Comparison of ENCODE assay signal across 8 cellular contexts in the genomic region with DNA sequence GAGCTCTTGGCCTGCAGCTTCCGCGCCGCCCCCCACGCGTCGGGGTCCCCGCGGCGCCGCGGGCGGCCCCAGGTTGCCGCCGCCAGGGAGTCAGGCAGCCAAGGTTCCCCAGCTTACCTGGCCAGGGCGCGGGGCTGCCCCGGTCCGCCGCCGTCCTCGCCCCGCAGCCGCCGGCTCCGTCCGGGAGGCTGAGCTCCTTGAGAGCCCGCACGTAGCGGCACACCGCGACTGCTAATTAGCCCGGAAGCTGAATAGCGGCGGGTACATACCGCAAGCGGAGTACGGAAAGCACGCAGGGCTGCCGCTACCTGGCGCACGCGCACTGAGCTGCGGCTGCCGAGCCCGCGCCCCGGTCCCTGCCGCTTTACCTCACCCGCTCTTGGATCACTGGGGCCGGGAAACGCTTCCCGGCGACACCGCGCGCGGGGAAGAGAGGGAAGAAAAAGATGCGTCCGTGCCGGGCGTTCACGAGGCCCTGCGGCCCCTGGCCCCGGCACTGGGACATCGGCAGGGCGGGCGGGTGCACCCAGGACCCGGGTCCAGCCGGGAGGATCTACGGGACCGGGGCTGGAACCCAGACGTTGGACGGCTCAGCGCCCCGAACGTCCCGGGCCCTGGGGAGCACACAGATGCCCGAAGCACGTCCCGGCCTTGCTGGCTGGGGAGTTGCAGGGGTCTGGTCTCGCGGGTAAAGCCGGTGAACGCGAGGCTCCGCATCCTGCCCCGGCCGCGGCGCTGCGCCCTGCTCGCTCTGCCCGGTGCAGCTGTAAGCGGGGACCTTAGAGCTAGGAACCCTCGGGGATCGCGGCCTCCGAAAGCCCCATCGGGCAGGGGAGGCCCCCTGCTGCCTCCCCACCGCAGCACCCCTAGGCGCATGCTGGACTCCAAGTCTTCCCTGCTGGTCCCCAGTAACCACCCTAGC. TPM values are rescaled to one million over a fixed set of nuclear protein-coding genes. Genes with fewer than 3 reads are reported as not detected.
DNase-seq lines count a peak whose midpoint lies in the region; ATAC-seq and TF ChIP-seq lines count a peak whose summit lies in the region.

A gene with protein sequence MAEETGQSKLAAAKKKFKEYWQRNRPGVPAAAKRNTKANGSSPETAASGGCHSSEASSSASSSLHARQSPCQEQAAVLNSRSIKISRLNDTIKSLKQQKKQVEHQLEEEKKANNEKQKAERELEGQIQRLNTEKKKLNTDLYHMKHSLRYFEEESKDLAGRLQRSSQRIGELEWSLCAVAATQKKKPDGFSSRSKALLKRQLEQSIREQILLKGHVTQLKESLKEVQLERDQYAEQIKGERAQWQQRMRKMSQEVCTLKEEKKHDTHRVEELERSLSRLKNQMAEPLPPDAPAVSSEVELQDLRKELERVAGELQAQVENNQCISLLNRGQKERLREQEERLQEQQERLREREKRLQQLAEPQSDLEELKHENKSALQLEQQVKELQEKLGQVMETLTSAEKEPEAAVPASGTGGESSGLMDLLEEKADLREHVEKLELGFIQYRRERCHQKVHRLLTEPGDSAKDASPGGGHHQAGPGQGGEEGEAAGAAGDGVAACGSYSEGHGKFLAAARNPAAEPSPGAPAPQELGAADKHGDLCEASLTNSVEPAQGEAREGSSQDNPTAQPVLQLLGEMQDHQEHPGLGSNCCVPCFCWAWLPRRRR (minus strand): TSS at position 253 of the 922 bp plus-strand sequence. CDS start 47,739 bp downstream, outside the sequence.

- WGBS in liver, result under 1% methylated on average over 101 of the region's 101 CpGs

- peak within 1 kb of the TSS; percentile 70 to 87 (median 81) for H3K4me3 ChIP-seq in liver (ENCODE audit: low read depth in 1 of 3, low read length in 3 of 3)

- no peaks in the 10 kb centered on the region for H3K9me3 ChIP-seq in liver (ENCODE audit: control insufficient read depth in 4 of 4, low read length in 3 of 4)

- H3K36me3 ChIP-seq in liver (ENCODE audit: control insufficient read depth in 4 of 4, insufficient read depth in 3 of 4, low read depth in 1 of 4, low read length in 3 of 4), result no peaks in the 10 kb centered on the region

- no peaks in the 10 kb centered on the region for H3K27me3 ChIP-seq in liver (ENCODE audit: control insufficient read depth in 4 of 4, insufficient read depth in 4 of 4, low read length in 3 of 4)

- ATAC-seq in HG03039 (IDR thresholded peaks at IDR 0.05; ENCODE audit: unreplicated experiment), result peak; percentile 64

- H3K27ac ChIP-seq in liver (ENCODE audit: low read depth in 1 of 2, low read length in 2 of 2), result peak within 1 kb of the TSS; percentile 0 to 28

- no peak for TF ChIP-seq RAD21 in liver (IDR thresholded peaks at IDR 0.05)

- peak; percentile 34 for DNase-seq in SIG-M5 treated with dmso at 0.1 percent for 504 hours (lab: John Stamatoyannopoulos, UW; ENCODE audit: unreplicated experiment)
- no peak for DNase-seq in SIG-M5 (lab: John Stamatoyannopoulos, UW)
- DNase-seq in NCI-H2227 (lab: John Stamatoyannopoulos, UW; ENCODE audit: unreplicated experiment), result peak; percentile 81
- peak; percentile 82 for DNase-seq in activated CD4-positive, alpha-beta T cell treated with anti-CD3 and anti-CD28 coated beads for 48 hours
- peak; percentile 56 for DNase-seq in dermis blood vessel endothelial cell
- peak; percentile 83 for DNase-seq in stimulated activated CD4-positive, alpha-beta T cell treated with anti-CD3 and anti-CD28 coated beads, Interleukin-4, amount 100 ng/mL, for 24 hours

- peak within 1 kb of the TSS in 1 of 2 donors; percentile 59 for H3K9ac ChIP-seq in liver (ENCODE audit: low read depth in 1 of 2, low read length in 2 of 2)

- no peak for TF ChIP-seq CTCF in liver (IDR thresholded peaks at IDR 0.05; ENCODE audit: low read depth, low read length, missing input control)

- peaks cover 2 to 26% (median 18%) of the 10 kb centered on the region in 4 donors for H3K4me1 ChIP-seq in liver (ENCODE audit: control insufficient read depth in 4 of 4, insufficient read depth in 4 of 4, low read length in 3 of 4)

TF ChIP-seq in liver, 16 proteins besides CTCF, POLR2A, EP300 and RAD21:
- TF ChIP-seq YY1 (IDR thresholded peaks at IDR 0.05) (peak; percentile 61), GABPA (IDR thresholded peaks at IDR 0.05 in 1 of 2, conservative IDR thresholded peaks at IDR 0.05 in 1 of 2) (peak in 1 of 2 donors; percentile 78), HNF4A (conservative IDR thresholded peaks at IDR 0.05) (peak in 1 of 2 donors; percentile 5), EGR1 (IDR thresholded peaks at IDR 0.05; ENCODE audit: low read depth in 2 of 2) (peak in 1 of 2 donors; percentile 32)
- TF ChIP-seq, protein P1, sequence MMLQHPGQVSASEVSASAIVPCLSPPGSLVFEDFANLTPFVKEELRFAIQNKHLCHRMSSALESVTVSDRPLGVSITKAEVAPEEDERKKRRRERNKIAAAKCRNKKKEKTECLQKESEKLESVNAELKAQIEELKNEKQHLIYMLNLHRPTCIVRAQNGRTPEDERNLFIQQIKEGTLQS (IDR thresholded peaks at IDR 0.05), result no peak

RNA-seq across cellular contexts. Expression of the gene that starts here (rescaled TPM):
- total RNA-seq in dermis blood vessel endothelial cell (7.1 and 28.6 TPM in 2 replicates), liver (10 to 100 TPM in 1 of 2 donors, 1 to 10 TPM in 1; 9.4 to 71.0 TPM)
- polyA plus RNA-seq in liver, result 10 to 100 TPM in 1 of 2 donors, 1 to 10 TPM in 1; 8.4 to 36.3 TPM
